Comparison of ENCODE assay signal across 26 cellular contexts in genomic region chr14:96191355-96191754, GRCh38. TPM values are rescaled to one million over a fixed set of nuclear protein-coding genes. Genes with fewer than 3 reads are reported as not detected.
"Had no signal": no experiment of that assay in that cellular context is flagged by ENCODE, and none has a peak within 500 bp of the region (broad histone marks: within the 10 kb centered on the region; RNA-seq: fewer than 3 reads in every experiment).

No MANE protein-coding gene starts in this region.

- H3K9me3 Mint-ChIP-seq: activated CD4-positive, alpha-beta memory T cell treated with anti-CD3 and anti-CD28 coated beads, Interleukin-2, amount 10 ng/mL, durations not matched to agents 7 days and 5 days; activated CD4-positive, alpha-beta T cell treated with anti-CD3 and anti-CD28 coated beads, Interleukin-2, amount 10 ng/mL, durations not matched to agents 24 days and 14 days; T-helper 2 cell treated with Interferon-gamma antibody and Interleukin-4, amounts not matched to agents 5 μg/mL and 100 μg/mL, for 36 hours had no signal

- ATAC-seq: activated CD4-positive, alpha-beta T cell treated with anti-CD3 and anti-CD28 coated beads for 36 hours; activated T-helper 17 cell treated with anti-CD3 and anti-CD28 coated beads, Interleukin-2, amount 50 U/mL, for 72 hours; esophagus mucosa; T-helper 17 cell had no signal

- DNase-seq: activated CD4-positive, alpha-beta memory T cell treated with anti-CD3 and anti-CD28 coated beads, Interleukin-2, amount 10 ng/mL, durations not matched to agents 7 days and 5 days; activated CD4-positive, alpha-beta T cell treated with anti-CD3 and anti-CD28 coated beads for 36 hours; activated CD4-positive, alpha-beta T cell treated with anti-CD3 and anti-CD28 coated beads, Interleukin-2, amount 10 ng/mL, durations not matched to agents 24 days and 14 days; activated CD4-positive, CD25-positive, alpha-beta regulatory T cell; activated CD4-positive, CD25-positive, alpha-beta regulatory T cell treated with anti-CD3 and anti-CD28 coated beads, Interleukin-2, amount 50 U/mL, for 72 hours; activated CD8-positive, alpha-beta memory T cell treated with anti-CD3 and anti-CD28 coated beads, Interleukin-2, amount 50 U/mL, for 48 hours; activated effector memory CD4-positive, alpha-beta T cell treated with Interleukin-2 at 50 U/mL for 16 hours; activated gamma-delta T cell treated with Interleukin-2 at 50 U/mL for 16 hours; activated naive CD4-positive, alpha-beta T cell treated with anti-CD3 and anti-CD28 coated beads, Interleukin-2, amount 50 U/mL, for 16 hours; activated naive CD4-positive, alpha-beta T cell treated with Interleukin-2 at 50 U/mL for 16 hours; activated T-cell treated with anti-CD3 and anti-CD28 coated beads for 4 hours; activated T-cell treated with anti-CD3 and anti-CD28 coated beads, Interleukin-2, amount 50 U/mL, for 24 hours; amniotic stem cell; anterior cingulate cortex; caudate nucleus; effector CD8-positive, alpha-beta T cell; foreskin fibroblast; head of caudate nucleus; hippocampal formation; T-helper 17 cell; T1000; WERI-Rb-1 had no signal

- H3K27ac Mint-ChIP-seq: activated CD4-positive, alpha-beta memory T cell treated with anti-CD3 and anti-CD28 coated beads, Interleukin-2, amount 10 ng/mL, durations not matched to agents 7 days and 5 days; activated CD4-positive, alpha-beta T cell treated with anti-CD3 and anti-CD28 coated beads for 36 hours; activated CD4-positive, alpha-beta T cell treated with anti-CD3 and anti-CD28 coated beads, Interleukin-2, amount 10 ng/mL, durations not matched to agents 24 days and 14 days; activated naive CD8-positive, alpha-beta T cell; activated T-cell treated with anti-CD3 and anti-CD28 coated beads, Interleukin-2, amount 50 U/mL, for 24 hours; activated T-helper 17 cell treated with anti-CD3 and anti-CD28 coated beads, Interleukin-2, amount 50 U/mL, for 72 hours; T-helper 17 cell; T-helper 2 cell treated with Interferon-gamma antibody and Interleukin-4, amounts not matched to agents 5 μg/mL and 100 μg/mL, for 36 hours had no signal

- H3K36me3 Mint-ChIP-seq: activated naive CD8-positive, alpha-beta T cell had no signal

- H3K27ac ChIP-seq: WERI-Rb-1 had no signal

- H3K4me3 Mint-ChIP-seq: activated CD4-positive, alpha-beta memory T cell treated with anti-CD3 and anti-CD28 coated beads, Interleukin-2, amount 10 ng/mL, durations not matched to agents 7 days and 5 days; activated CD4-positive, alpha-beta T cell treated with anti-CD3 and anti-CD28 coated beads for 36 hours; activated CD4-positive, alpha-beta T cell treated with anti-CD3 and anti-CD28 coated beads, Interleukin-2, amount 10 ng/mL, durations not matched to agents 24 days and 14 days; activated naive CD8-positive, alpha-beta T cell; activated T-cell treated with anti-CD3 and anti-CD28 coated beads, Interleukin-2, amount 50 U/mL, for 24 hours; activated T-helper 17 cell treated with anti-CD3 and anti-CD28 coated beads, Interleukin-2, amount 50 U/mL, for 72 hours; T-helper 17 cell; T-helper 2 cell treated with Interferon-gamma antibody and Interleukin-4, amounts not matched to agents 5 μg/mL and 100 μg/mL, for 36 hours had no signal

- H3K36me3 ChIP-seq: WERI-Rb-1 had no signal

RNA-seq across cellular contexts. Expression of gene BDKRB2, which starts 13.3 kb away (rescaled TPM):
- total RNA-seq: activated CD4-positive, alpha-beta memory T cell treated with anti-CD3 and anti-CD28 coated beads, Interleukin-2, amount 10 ng/mL, durations not matched to agents 7 days and 5 days; activated CD4-positive, alpha-beta T cell treated with anti-CD3 and anti-CD28 coated beads for 36 hours; activated CD4-positive, alpha-beta T cell treated with anti-CD3 and anti-CD28 coated beads, Interleukin-2, amount 10 ng/mL, durations not matched to agents 24 days and 14 days; activated T-helper 17 cell treated with anti-CD3 and anti-CD28 coated beads, Interleukin-2, amount 50 U/mL, for 72 hours; T-helper 17 cell had no signal
